ENCODE assay signal across 8 cellular contexts in genomic region chr17:44315760-44316731, GRCh38. TPM values are rescaled to one million over a fixed set of nuclear protein-coding genes. Genes with fewer than 3 reads are reported as not detected.
DNase-seq lines count a peak whose midpoint lies in the region; ATAC-seq and TF ChIP-seq lines count a peak whose summit lies in the region.

No MANE protein-coding gene starts in this region.

- peaks cover 18% of the 10 kb centered on the region for H3K36me3 Mint-ChIP-seq in GM23338 (ENCODE audit: low read depth)
- peaks cover 10% of the 10 kb centered on the region for H3K36me3 Mint-ChIP-seq in activated naive CD8-positive, alpha-beta T cell treated with anti-CD3 and anti-CD28 coated beads for 36 hours
- peaks cover 11% of the 10 kb centered on the region for H3K36me3 Mint-ChIP-seq in memory B cell

- DNase-seq in GM23338 (ENCODE audit: low spot score), result peak; percentile 98
- DNase-seq in activated naive CD8-positive, alpha-beta T cell treated with anti-CD3 and anti-CD28 coated beads for 36 hours, result no peak
- DNase-seq in memory B cell (ENCODE audit: low spot score in 2 of 2), result no peak
- DNase-seq in NCI-H2107 (lab: John Stamatoyannopoulos, UW), result no peak
- no peak for DNase-seq in NCI-H524 (lab: John Stamatoyannopoulos, UW)
- DNase-seq in MG63, result no peak

- H3K9me2 ChIP-seq in GM23338 (ENCODE audit: insufficient read depth), result no peaks in the 10 kb centered on the region

- H3K4me1 ChIP-seq in BLaER1 treated with 17β-estradiol and CSF1 and Interleukin-3, amounts not matched to agents 10 nM and 100 nM, result peaks cover 0 to 6% (median 0%) of the 10 kb centered on the region in 10 experiments; a peak in 6 of 20 replicates
- H3K4me1 ChIP-seq in GM23338 (ENCODE audit: insufficient read depth), result peaks cover 6% of the 10 kb centered on the region; the same call in 1 of the 2 replicates

- peaks cover 0 to 79% (median 38%) of the 10 kb centered on the region in 11 experiments; a peak in 19 of 22 replicates for H4K20me1 ChIP-seq in BLaER1 treated with 17β-estradiol and CSF1 and Interleukin-3, amounts not matched to agents 10 nM and 100 nM
- H4K20me1 ChIP-seq in GM23338 (replicated peaks; ENCODE audit: insufficient read depth), result no peaks in the 10 kb centered on the region

- no peak overlapping the region; the same call in 1 of the 2 replicates for H3K27ac Mint-ChIP-seq in GM23338
- H3K27ac Mint-ChIP-seq in activated naive CD8-positive, alpha-beta T cell treated with anti-CD3 and anti-CD28 coated beads for 36 hours, result peak overlapping the region; percentile 4
- H3K27ac Mint-ChIP-seq in memory B cell, result peak overlapping the region; percentile 28

- peaks cover 0 to 12% (median 9%) of the 10 kb centered on the region in 11 experiments; a peak in 12 of 22 replicates for H3K9me3 ChIP-seq in BLaER1 treated with 17β-estradiol and CSF1 and Interleukin-3, amounts not matched to agents 10 nM and 100 nM (replicated peaks in 1 of 11)
- no peaks in the 10 kb centered on the region for H3K9me3 ChIP-seq in MG63

- H3K4me1 Mint-ChIP-seq in GM23338 (peaks cover 37% of the 10 kb centered on the region), memory B cell (peaks cover 10% of the 10 kb centered on the region)
- H3K4me1 Mint-ChIP-seq in activated naive CD8-positive, alpha-beta T cell treated with anti-CD3 and anti-CD28 coated beads for 36 hours, result peaks cover 12% of the 10 kb centered on the region

- H3K9me3 Mint-ChIP-seq in GM23338 (no peaks in the 10 kb centered on the region), memory B cell (peaks cover 4% of the 10 kb centered on the region)
- H3K9me3 Mint-ChIP-seq in activated naive CD8-positive, alpha-beta T cell treated with anti-CD3 and anti-CD28 coated beads for 36 hours, result no peaks in the 10 kb centered on the region

- H3K36me3 ChIP-seq in BLaER1 treated with 17β-estradiol and CSF1 and Interleukin-3, amounts not matched to agents 10 nM and 100 nM, result peaks cover 20 to 36% (median 28%) of the 10 kb centered on the region in 11 experiments
- H3K36me3 ChIP-seq in GM23338 (ENCODE audit: insufficient read depth) (no peaks in the 10 kb centered on the region), MG63 (peaks cover 18% of the 10 kb centered on the region)

- peaks cover 56 to 75% (median 69%) of the 10 kb centered on the region in 11 experiments for H3K27me3 ChIP-seq in BLaER1 treated with 17β-estradiol and CSF1 and Interleukin-3, amounts not matched to agents 10 nM and 100 nM
- peaks cover 32% of the 10 kb centered on the region for H3K27me3 ChIP-seq in GM23338 (ENCODE audit: insufficient read depth)
- peaks cover 22% of the 10 kb centered on the region for H3K27me3 ChIP-seq in MG63

- 0 out of 22 replicates have a peak overlapping the region, but pooled peaks of 1 of the 11 experiments have one; percentile 5 for H3K9ac ChIP-seq in BLaER1 treated with 17β-estradiol and CSF1 and Interleukin-3, amounts not matched to agents 10 nM and 100 nM

- H2AFZ ChIP-seq in GM23338, result peak overlapping the region; percentile 90

- H3K4me3 ChIP-seq in BLaER1 treated with 17β-estradiol and CSF1 and Interleukin-3, amounts not matched to agents 10 nM and 100 nM, result peak overlapping the region in 2 of 10 experiments; percentile 28 to 29; a peak in 2 of 20 replicates
- H3K4me3 ChIP-seq in GM23338, result peak overlapping the region; percentile 58
- no peak overlapping the region for H3K4me3 ChIP-seq in MG63

- no peak overlapping the region for H3K27ac ChIP-seq in BLaER1 treated with 17β-estradiol and CSF1 and Interleukin-3, amounts not matched to agents 10 nM and 100 nM
- H3K27ac ChIP-seq in GM23338 (ENCODE audit: low read depth), result no peak overlapping the region

- 0 out of 2 replicates have a peak, but pooled peaks cover 4% of the 10 kb centered on the region for H3F3A ChIP-seq in GM23338 (replicated peaks; ENCODE audit: low read depth)

- H3K79me2 ChIP-seq in GM23338 (replicated peaks; ENCODE audit: insufficient read depth), result no peaks in the 10 kb centered on the region

- H3K4me3 Mint-ChIP-seq in GM23338 (peak overlapping the region; percentile 72), memory B cell (peak overlapping the region; percentile 82)
- peak overlapping the region; percentile 63 for H3K4me3 Mint-ChIP-seq in activated naive CD8-positive, alpha-beta T cell treated with anti-CD3 and anti-CD28 coated beads for 36 hours

- no peak for TF ChIP-seq CTCF in GM23338 (conservative IDR thresholded peaks at IDR 0.05; ENCODE audit: low read depth in 2 of 2)

- peaks cover 48% of the 10 kb centered on the region for H3K27me3 Mint-ChIP-seq in GM23338 (ENCODE audit: insufficient read depth, low read depth, poor library complexity)
- peaks cover 54% of the 10 kb centered on the region for H3K27me3 Mint-ChIP-seq in activated naive CD8-positive, alpha-beta T cell treated with anti-CD3 and anti-CD28 coated beads for 36 hours
- peaks cover 28% of the 10 kb centered on the region for H3K27me3 Mint-ChIP-seq in memory B cell

- ATAC-seq in GM23338 (peak; percentile 87), memory B cell (ENCODE audit: low read depth) (no peak), HG02981 (IDR thresholded peaks at IDR 0.05; ENCODE audit: unreplicated experiment) (no peak)

- H3K4me2 ChIP-seq in BLaER1 treated with 17β-estradiol and CSF1 and Interleukin-3, amounts not matched to agents 10 nM and 100 nM, result peak overlapping the region in 7 of 11 experiments; percentile 21 to 50 (median 27); a peak in 10 of 22 replicates
- H3K4me2 ChIP-seq in GM23338, result peak overlapping the region; percentile 97

TF ChIP-seq in GM23338, 12 proteins besides CTCF, POLR2A, EP300 and RAD21 (continues in another document):
- TF ChIP-seq ETS1 (IDR thresholded peaks at IDR 0.05), result no peak
- TF ChIP-seq NANOG (IDR thresholded peaks at IDR 0.05; ENCODE audit: borderline replicate concordance), result no peak
- no peak for TF ChIP-seq JUNB (IDR thresholded peaks at IDR 0.05; ENCODE audit: unreplicated experiment)
- TF ChIP-seq CREB1 (CRISPR knock-in tag; IDR thresholded peaks at IDR 0.05; ENCODE audit: low read depth), result no peak
- TF ChIP-seq EZH2 (IDR thresholded peaks at IDR 0.05; ENCODE audit: low read depth, unreplicated experiment), result no peak
- TF ChIP-seq ZNF114 (CRISPR knock-in tag; IDR thresholded peaks at IDR 0.05), result no peak
- peak; percentile 68 for TF ChIP-seq POLR2AphosphoS5 (IDR thresholded peaks at IDR 0.05; ENCODE audit: low read depth)

RNA-seq across cellular contexts. Expression of gene RUNDC3A, which starts 7.6 kb away (rescaled TPM):
- 4.0 and 5.5 TPM in 2 replicates for total RNA-seq in GM23338 (2014; rRNA removed; shearing (Covaris generic))
- polyA plus RNA-seq in GM23338 (2016; fragmentation: Nextera tagmentation; extraction: Ambion mirVana), result 3.7 and 6.3 TPM in 2 replicates
- under 1 TPM; 0.08 to 0.16 TPM for total RNA-seq in activated naive CD8-positive, alpha-beta T cell treated with anti-CD3 and anti-CD28 coated beads for 36 hours
- total RNA-seq in MG63 (2014; rRNA removed; shearing (Covaris generic); ENCODE audit: low replicate concordance), result not detected in 2 replicates

RNA-seq across cellular contexts. Expression of gene SLC25A39, which starts 8.6 kb away (rescaled TPM):
- total RNA-seq in GM23338 (2014; rRNA removed; shearing (Covaris generic)), result 157 and 184 TPM in 2 replicates
- 202 and 215 TPM in 2 replicates for polyA plus RNA-seq in GM23338 (2016; fragmentation: Nextera tagmentation; extraction: Ambion mirVana)
- total RNA-seq in activated naive CD8-positive, alpha-beta T cell treated with anti-CD3 and anti-CD28 coated beads for 36 hours, result 100 to 1,000 TPM; 193 to 200 TPM
- 142 and 155 TPM in 2 replicates for total RNA-seq in MG63 (2014; rRNA removed; shearing (Covaris generic); ENCODE audit: low replicate concordance)

RNA-seq across cellular contexts. Expression of gene GRN, which starts 29.1 kb away (rescaled TPM):
- total RNA-seq in GM23338 (2014; rRNA removed; shearing (Covaris generic)), result 193 and 216 TPM in 2 replicates
- 101 and 122 TPM in 2 replicates for polyA plus RNA-seq in GM23338 (2016; fragmentation: Nextera tagmentation; extraction: Ambion mirVana)
- total RNA-seq in activated naive CD8-positive, alpha-beta T cell treated with anti-CD3 and anti-CD28 coated beads for 36 hours, result 10 to 100 TPM; 34.4 to 36.1 TPM
- 109 and 170 TPM in 2 replicates for total RNA-seq in MG63 (2014; rRNA removed; shearing (Covaris generic); ENCODE audit: low replicate concordance)

RNA-seq across cellular contexts. Expression of gene FAM171A2, which starts 47.6 kb away (rescaled TPM):
- 26.6 and 35.4 TPM in 2 replicates for total RNA-seq in GM23338 (2014; rRNA removed; shearing (Covaris generic))
- polyA plus RNA-seq in GM23338 (2016; fragmentation: Nextera tagmentation; extraction: Ambion mirVana), result 3.9 and 4.1 TPM in 2 replicates
- under 1 TPM; 0.14 to 0.19 TPM for total RNA-seq in activated naive CD8-positive, alpha-beta T cell treated with anti-CD3 and anti-CD28 coated beads for 36 hours
- total RNA-seq in MG63 (2014; rRNA removed; shearing (Covaris generic); ENCODE audit: low replicate concordance), result 2.1 and 9.3 TPM in 2 replicates

RNA-seq across cellular contexts. Expression of gene SLC4A1, which starts 48.1 kb away (rescaled TPM):
- not detected in 2 replicates for total RNA-seq in GM23338 (2014; rRNA removed; shearing (Covaris generic))
- not detected in 2 replicates for polyA plus RNA-seq in GM23338 (2016; fragmentation: Nextera tagmentation; extraction: Ambion mirVana)
- not detected for total RNA-seq in activated naive CD8-positive, alpha-beta T cell treated with anti-CD3 and anti-CD28 coated beads for 36 hours
- total RNA-seq in MG63 (2014; rRNA removed; shearing (Covaris generic); ENCODE audit: low replicate concordance), result not detected in 2 replicates
